ENCODE assay signal across 19 cellular contexts in the genomic region with DNA sequence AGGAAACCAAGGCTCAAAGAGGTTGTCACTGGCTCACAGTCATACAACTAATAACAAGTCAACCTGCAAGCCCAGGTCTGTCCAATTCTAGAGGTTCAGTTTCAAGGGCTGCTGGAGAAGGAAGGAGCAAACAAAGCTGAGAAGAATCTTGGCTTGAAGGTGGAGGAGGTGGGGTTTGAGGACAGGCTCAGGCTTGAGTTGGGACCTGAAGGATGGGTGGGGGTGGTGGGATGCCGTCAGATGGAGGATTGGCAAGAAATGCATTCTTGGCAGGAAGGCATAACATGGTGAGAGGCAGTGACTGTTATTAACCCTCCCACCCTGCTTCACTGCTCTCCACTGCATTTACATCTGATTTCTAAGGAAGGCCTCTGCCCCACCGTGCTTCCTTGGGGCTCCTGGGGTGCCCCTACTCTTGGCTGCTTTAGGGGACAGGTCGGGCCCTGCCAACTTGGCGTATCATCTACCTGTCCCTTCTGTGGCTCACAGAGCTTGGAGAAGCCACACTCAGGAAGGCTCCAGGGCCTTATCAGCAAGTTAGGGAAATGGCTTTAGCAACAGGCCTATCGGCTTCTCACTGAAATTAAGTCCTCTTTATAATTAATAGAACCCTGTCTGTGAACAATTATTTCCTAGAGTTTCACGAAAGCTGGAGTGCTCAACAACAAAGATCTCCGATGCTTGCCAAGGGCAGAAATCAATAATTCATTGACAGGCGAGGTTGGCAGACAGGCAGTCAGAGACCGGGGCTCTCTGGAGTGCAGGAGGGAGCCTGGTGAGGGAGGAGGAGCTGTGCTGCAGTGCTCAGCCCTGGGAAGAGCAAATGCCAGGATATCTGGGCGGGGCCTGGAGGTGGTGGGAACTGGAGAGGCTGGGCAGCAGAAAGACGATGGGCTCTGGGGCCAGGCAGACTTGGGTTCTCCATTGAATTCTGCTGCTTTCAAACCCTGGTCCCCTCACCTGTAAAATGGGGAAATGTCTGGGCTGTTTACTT.
DNase-seq lines count a peak whose midpoint lies in the region; ATAC-seq and TF ChIP-seq lines count a peak whose summit lies in the region.
"Had no signal": no experiment of that assay in that cellular context is flagged by ENCODE, and none has a peak within 500 bp of the region (broad histone marks: within the 10 kb centered on the region; RNA-seq: fewer than 3 reads in every experiment).

No MANE protein-coding gene starts in this region.

- DNase-seq in HCT116 (ENCODE audit: low read depth, low spot score): no peak
- peak; percentile 12 for DNase-seq in NCI-H345 treated with DMSO at 0.1 percent for 48 hours (lab: John Stamatoyannopoulos, UW; ENCODE audit: unreplicated experiment)
- DNase-seq in endodermal cell: peak; percentile 61
- DNase-seq in posterior vena cava (ENCODE audit: low spot score): peak; percentile 73
- DNase-seq in upper lobe of left lung: no peak
- no peak for DNase-seq in amniotic stem cell (lab: John Stamatoyannopoulos, UW)
- no peak for DNase-seq in GM10248 (ENCODE audit: extremely low spot score)
- DNase-seq: activated gamma-delta T cell, AML-193, cortex of kidney, erythroblast, immature natural killer cell, Kasumi-1, mesenchymal stem cell, NCI-H1930, nephron progenitor cell, sigmoid colon had no signal

- H3K36me3 ChIP-seq in HCT116 (ENCODE audit: control insufficient read depth in 1 of 2, insufficient read depth in 2 of 2, low read length in 2 of 2) (no peaks in the 10 kb centered on the region), endodermal cell (ENCODE audit: control insufficient read depth, insufficient read depth, low read length) (peaks cover 4% of the 10 kb centered on the region), upper lobe of left lung (no peaks in the 10 kb centered on the region)
- H3K36me3 ChIP-seq: HAP-1, sigmoid colon had no signal

- H3K79me2 ChIP-seq in HCT116 (ENCODE audit: insufficient read depth, low read length): no peaks in the 10 kb centered on the region

- no peak overlapping the region for H3K9ac ChIP-seq in HCT116 (ENCODE audit: low read length)
- no peak overlapping the region for H3K9ac ChIP-seq in endodermal cell (ENCODE audit: extremely low read depth, low read length, poor library complexity, severe bottlenecking)

- BruUV-seq in HCT116 (replicated peaks; lab: Mats Ljungman, UMichigan): no TSS peak

- H2AFZ ChIP-seq in HCT116 (ENCODE audit: low read depth, low read length, poor library complexity, severe bottlenecking): no peak overlapping the region

- H3K27ac Mint-ChIP-seq in endodermal cell: no peak overlapping the region
- H3K27ac Mint-ChIP-seq: immature natural killer cell had no signal

- H3K36me3 Mint-ChIP-seq in endodermal cell (ENCODE audit: low read depth): peaks cover 65% of the 10 kb centered on the region
- H3K36me3 Mint-ChIP-seq: immature natural killer cell had no signal

- H3K27ac ChIP-seq in HCT116 (ENCODE audit: low read depth, low read length) (no peak overlapping the region), endodermal cell (ENCODE audit: low read depth, low read length) (no peak overlapping the region), upper lobe of left lung (no peak overlapping the region)
- H3K27ac ChIP-seq: ascending aorta, sigmoid colon had no signal

- intact Hi-C loops in HCT116 (cut with micrococcal nuclease): no loop called here
- intact Hi-C loops in posterior vena cava (cut with DNase I): no loop called here

- H3K9me2 ChIP-seq in HCT116 (ENCODE audit: insufficient read depth): no peaks in the 10 kb centered on the region

- H3K4me2 ChIP-seq in HCT116 (ENCODE audit: low read length): no peak overlapping the region

- no peaks in the 10 kb centered on the region for H3K9me3 ChIP-seq in HCT116 (ENCODE audit: control insufficient read depth in 1 of 2, insufficient read depth in 1 of 2, low read depth in 1 of 2, low read length in 2 of 2)
- H3K9me3 ChIP-seq in endodermal cell (ENCODE audit: control insufficient read depth, low read length): no peaks in the 10 kb centered on the region
- H3K9me3 ChIP-seq in upper lobe of left lung: no peaks in the 10 kb centered on the region
- H3K9me3 ChIP-seq: ascending aorta, HAP-1, sigmoid colon had no signal

- RAD21 ChIA-PET in HCT116 (lab: Charles Lee; ENCODE audit: low non-redundant PET in 1 of 2, low total read pairs in 2 of 2, uncharacterized antibody in 2 of 2, unreplicated experiment in 2 of 2): no interaction called here

- TF ChIP-seq POLR2A in HCT116 (IDR thresholded peaks at IDR 0.05; ENCODE audit: borderline replicate concordance, extremely low read depth, insufficient read depth, insufficient read length) (no peak), upper lobe of left lung (IDR thresholded peaks at IDR 0.05) (no peak)

- no peaks in the 10 kb centered on the region for H3K27me3 Mint-ChIP-seq in endodermal cell (ENCODE audit: insufficient read depth)

- no peaks in the 10 kb centered on the region for H4K20me1 ChIP-seq in HCT116 (ENCODE audit: insufficient read depth)

- TF ChIP-seq CTCF in HCT116 (IDR thresholded peaks at IDR 0.05 in 2 of 3, conservative IDR thresholded peaks at IDR 0.05 in 1 of 3; ENCODE audit: borderline replicate concordance in 1 of 3, insufficient read depth in 1 of 3, low read depth in 2 of 3, low read length in 2 of 3) (no peak), endodermal cell (conservative IDR thresholded peaks at IDR 0.05) (no peak), upper lobe of left lung (IDR thresholded peaks at IDR 0.05) (no peak), GM10248 (IDR thresholded peaks at IDR 0.05; ENCODE audit: control extremely low read depth, extremely low read depth, low read depth, missing control alignments) (no peak)

- H3K4me3 ChIP-seq in HCT116 (replicated peaks in 1 of 2; ENCODE audit: low read depth in 1 of 2, low read length in 2 of 2): no peak overlapping the region
- no peak overlapping the region for H3K4me3 ChIP-seq in endodermal cell (ENCODE audit: low read length)
- no peak overlapping the region for H3K4me3 ChIP-seq in upper lobe of left lung
- H3K4me3 ChIP-seq: ascending aorta, HAP-1, sigmoid colon had no signal

- H3K9me3 Mint-ChIP-seq in endodermal cell: no peaks in the 10 kb centered on the region
- H3K9me3 Mint-ChIP-seq: immature natural killer cell, nephron progenitor cell had no signal

- CTCF ChIA-PET in HCT116 (lab: Charles Lee) (no interaction called here), GM10248 (lab: Yijun Ruan, JAX) (interaction anchor here (1.3 to 6.9 kb wide), 3 partner anchors 10 to 13 kb away, joined by 3 to 67 read pairs (median 42); no protein-coding TSS in a partner anchor)

- 87 to 92% methylated on average over 6 to 10 of the region's 11 CpGs for WGBS in endodermal cell (ENCODE audit: insufficient coverage in 1 of 2, insufficient read length in 1 of 2), 2 experiments
- 75 to 79% methylated on average over 11 of the region's 11 CpGs for WGBS in upper lobe of left lung, 2 donors

- H3K4me1 Mint-ChIP-seq in endodermal cell: no peaks in the 10 kb centered on the region
- H3K4me1 Mint-ChIP-seq: immature natural killer cell had no signal

- no peak overlapping the region for H3K4me3 Mint-ChIP-seq in endodermal cell
- H3K4me3 Mint-ChIP-seq: immature natural killer cell, nephron progenitor cell had no signal

- no peak for TF ChIP-seq RAD21 in HCT116 (IDR thresholded peaks at IDR 0.05; ENCODE audit: low read depth)

- H3K27me3 ChIP-seq in HCT116 (ENCODE audit: insufficient read depth, low read length): no peaks in the 10 kb centered on the region
- no peaks in the 10 kb centered on the region for H3K27me3 ChIP-seq in endodermal cell (ENCODE audit: control insufficient read depth, insufficient read depth, low read length, poor library complexity, severe bottlenecking)
- H3K27me3 ChIP-seq in upper lobe of left lung: no peaks in the 10 kb centered on the region
- H3K27me3 ChIP-seq: ascending aorta, sigmoid colon had no signal

- ATAC-seq in HCT116: peak; percentile 71
- no peak for ATAC-seq in upper lobe of left lung (ENCODE audit: low FRiP score in 2 of 2)

- POLR2A ChIA-PET in HCT116 (lab: Charles Lee): no interaction called here
- POLR2A ChIA-PET in GM10248 (lab: Yijun Ruan, JAX): no interaction called here

- H3K4me1 ChIP-seq in HCT116 (ENCODE audit: control insufficient read depth in 1 of 2, insufficient read depth in 2 of 2, low read length in 2 of 2) (no peaks in the 10 kb centered on the region), endodermal cell (ENCODE audit: control insufficient read depth, insufficient read depth, low read length) (no peaks in the 10 kb centered on the region), upper lobe of left lung (no peaks in the 10 kb centered on the region)
- H3K4me1 ChIP-seq: ascending aorta, HAP-1, sigmoid colon had no signal

- TF ChIP-seq EP300 in upper lobe of left lung (IDR thresholded peaks at IDR 0.05): no peak

TF ChIP-seq in HCT116, 20 proteins besides CTCF, POLR2A, EP300 and RAD21 (continues in another document):
- TF ChIP-seq EZH2 (IDR thresholded peaks at IDR 0.05) (no peak), MAX (IDR thresholded peaks at IDR 0.05) (no peak), CEBPB (IDR thresholded peaks at IDR 0.05; ENCODE audit: low read depth) (no peak)
- TF ChIP-seq, protein P1, sequence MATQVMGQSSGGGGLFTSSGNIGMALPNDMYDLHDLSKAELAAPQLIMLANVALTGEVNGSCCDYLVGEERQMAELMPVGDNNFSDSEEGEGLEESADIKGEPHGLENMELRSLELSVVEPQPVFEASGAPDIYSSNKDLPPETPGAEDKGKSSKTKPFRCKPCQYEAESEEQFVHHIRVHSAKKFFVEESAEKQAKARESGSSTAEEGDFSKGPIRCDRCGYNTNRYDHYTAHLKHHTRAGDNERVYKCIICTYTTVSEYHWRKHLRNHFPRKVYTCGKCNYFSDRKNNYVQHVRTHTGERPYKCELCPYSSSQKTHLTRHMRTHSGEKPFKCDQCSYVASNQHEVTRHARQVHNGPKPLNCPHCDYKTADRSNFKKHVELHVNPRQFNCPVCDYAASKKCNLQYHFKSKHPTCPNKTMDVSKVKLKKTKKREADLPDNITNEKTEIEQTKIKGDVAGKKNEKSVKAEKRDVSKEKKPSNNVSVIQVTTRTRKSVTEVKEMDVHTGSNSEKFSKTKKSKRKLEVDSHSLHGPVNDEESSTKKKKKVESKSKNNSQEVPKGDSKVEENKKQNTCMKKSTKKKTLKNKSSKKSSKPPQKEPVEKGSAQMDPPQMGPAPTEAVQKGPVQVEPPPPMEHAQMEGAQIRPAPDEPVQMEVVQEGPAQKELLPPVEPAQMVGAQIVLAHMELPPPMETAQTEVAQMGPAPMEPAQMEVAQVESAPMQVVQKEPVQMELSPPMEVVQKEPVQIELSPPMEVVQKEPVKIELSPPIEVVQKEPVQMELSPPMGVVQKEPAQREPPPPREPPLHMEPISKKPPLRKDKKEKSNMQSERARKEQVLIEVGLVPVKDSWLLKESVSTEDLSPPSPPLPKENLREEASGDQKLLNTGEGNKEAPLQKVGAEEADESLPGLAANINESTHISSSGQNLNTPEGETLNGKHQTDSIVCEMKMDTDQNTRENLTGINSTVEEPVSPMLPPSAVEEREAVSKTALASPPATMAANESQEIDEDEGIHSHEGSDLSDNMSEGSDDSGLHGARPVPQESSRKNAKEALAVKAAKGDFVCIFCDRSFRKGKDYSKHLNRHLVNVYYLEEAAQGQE (IDR thresholded peaks at IDR 0.05; ENCODE audit: low read depth): no peak

Comparison
In these comparisons a context has a peak if more than half of its experiments do, and no peak if none do; other contexts are left out.
1. DNase-seq: peak in NCI-H345 treated with DMSO at 0.1 percent for 48 hours (single experiment), endodermal cell (single experiment) and posterior vena cava (single experiment); none in HCT116 (single experiment), upper lobe of left lung (0 of 2), amniotic stem cell (single experiment) and GM10248 (single experiment).